Comparison of ENCODE assay signal across 32 cellular contexts in the genomic region with DNA sequence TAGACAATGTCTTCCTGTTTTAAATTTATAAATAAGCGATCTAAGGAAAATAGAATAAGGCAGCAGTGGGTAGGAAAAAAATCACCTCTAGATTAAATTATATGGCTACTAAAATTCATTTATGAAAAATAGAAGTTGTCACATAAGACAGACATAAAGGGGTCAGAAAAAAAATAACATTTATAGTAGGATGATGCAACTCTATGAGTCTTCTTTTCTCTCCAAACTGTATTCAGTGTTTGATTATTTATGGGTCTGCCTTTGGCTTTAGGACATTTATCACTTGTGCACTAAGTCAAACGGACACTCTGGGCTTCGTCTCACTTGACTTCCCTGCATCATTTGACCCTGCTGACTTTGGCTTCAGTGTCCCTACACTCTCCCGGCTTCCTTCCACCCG.
"Had no signal": no experiment of that assay in that cellular context is flagged by ENCODE, and none has a peak within 500 bp of the region (broad histone marks: within the 10 kb centered on the region; RNA-seq: fewer than 3 reads in every experiment).

No MANE protein-coding gene starts in this region.

- H3K4me1 Mint-ChIP-seq: activated B cell treated with CpG ODN at 0.5 μM for 24 hours; activated naive CD4-positive, alpha-beta T cell treated with anti-CD3 and anti-CD28 coated beads, Interleukin-2, amount 10 ng/mL, durations not matched to agents 7 days and 5 days; activated naive CD8-positive, alpha-beta T cell treated with anti-CD3 and anti-CD28 coated beads, Interleukin-2, amount 10 ng/mL, durations not matched to agents 7 days and 5 days; brain had no signal

- FAIRE-seq: endometrium, endothelial cell of umbilical vein, frontal cortex had no signal

- H3K4me3 ChIP-seq: ascending aorta, breast epithelium, cardiac muscle cell, colonic mucosa, esophagus squamous epithelium had no signal

- H3K27ac ChIP-seq: ascending aorta, breast epithelium, cardiac muscle cell, colonic mucosa, epithelial cell of prostate, esophagus squamous epithelium, WERI-Rb-1 had no signal

- H3K36me3 ChIP-seq: ascending aorta, breast epithelium, cardiac muscle cell, colonic mucosa, esophagus squamous epithelium, WERI-Rb-1 had no signal

- H3K4me1 ChIP-seq: ascending aorta, breast epithelium, colonic mucosa, esophagus squamous epithelium had no signal

- H3K27me3 ChIP-seq: ascending aorta, breast epithelium, cardiac muscle cell, colonic mucosa, esophagus squamous epithelium had no signal

- H3K4me3 Mint-ChIP-seq: activated B cell treated with CpG ODN at 0.5 μM for 24 hours; activated CD8-positive, alpha-beta T cell treated with anti-CD3 and anti-CD28 coated beads for 36 hours; activated naive CD4-positive, alpha-beta T cell treated with anti-CD3 and anti-CD28 coated beads, Interleukin-2, amount 10 ng/mL, durations not matched to agents 7 days and 5 days; activated naive CD8-positive, alpha-beta T cell treated with anti-CD3 and anti-CD28 coated beads, Interleukin-2, amount 10 ng/mL, durations not matched to agents 7 days and 5 days; activated T-cell treated with anti-CD3 and anti-CD28 coated beads, Interleukin-2, amount 50 U/mL, for 4 hours; brain; T-helper 17 cell; T-helper 2 cell treated with Interferon-gamma antibody and Interleukin-4, amounts not matched to agents 5 μg/mL and 100 μg/mL, for 36 hours had no signal

- DNase-seq: activated B cell treated with CpG ODN at 0.5 μM for 24 hours; activated CD4-positive, alpha-beta T cell treated with anti-CD3 and anti-CD28 coated beads for 48 hours; activated CD4-positive, alpha-beta T cell treated with anti-CD3 and anti-CD28 coated beads, Interleukin-2, amount 50 U/mL, for 1 hour; activated CD4-positive, alpha-beta T cell treated with anti-CD3 and anti-CD28 coated beads, Interleukin-2, amount 50 U/mL, for 48 hours; activated CD8-positive, alpha-beta memory T cell treated with anti-CD3 and anti-CD28 coated beads for 24 hours; activated CD8-positive, alpha-beta T cell treated with anti-CD3 and anti-CD28 coated beads for 36 hours; activated effector memory CD4-positive, alpha-beta T cell treated with anti-CD3 and anti-CD28 coated beads, Interleukin-2, amount 50 U/mL, for 16 hours; activated naive CD4-positive, alpha-beta T cell; activated naive CD4-positive, alpha-beta T cell treated with anti-CD3 and anti-CD28 coated beads, Interleukin-2, amount 10 ng/mL, durations not matched to agents 7 days and 5 days; activated naive CD8-positive, alpha-beta T cell treated with anti-CD3 and anti-CD28 coated beads, Interleukin-2, amount 10 ng/mL, durations not matched to agents 7 days and 5 days; activated T-cell treated with anti-CD3 and anti-CD28 coated beads, Interleukin-2, amount 50 U/mL, for 4 hours; central memory CD4-positive, alpha-beta T cell; cerebellar nuclear complex; colonic mucosa; effector CD8-positive, alpha-beta T cell; esophagus squamous epithelium; T-helper 1 cell; T-helper 17 cell; T1000; WERI-Rb-1 had no signal

- ATAC-seq: activated CD4-positive, CD25-positive, alpha-beta regulatory T cell treated with anti-CD3 and anti-CD28 coated beads, Interleukin-2, amount 50 U/mL, for 24 hours; activated CD8-positive, alpha-beta T cell treated with anti-CD3 and anti-CD28 coated beads for 36 hours; activated naive CD4-positive, alpha-beta T cell treated with anti-CD3 and anti-CD28 coated beads, Interleukin-2, amount 50 U/mL, for 72 hours; activated T-cell treated with anti-CD3 and anti-CD28 coated beads, Interleukin-2, amount 50 U/mL, for 4 hours; T-helper 17 cell had no signal

- H3K9me3 Mint-ChIP-seq: activated B cell treated with CpG ODN at 0.5 μM for 24 hours; activated CD8-positive, alpha-beta T cell treated with anti-CD3 and anti-CD28 coated beads for 36 hours; activated naive CD4-positive, alpha-beta T cell treated with anti-CD3 and anti-CD28 coated beads, Interleukin-2, amount 10 ng/mL, durations not matched to agents 7 days and 5 days; activated naive CD4-positive, alpha-beta T cell treated with anti-CD3 and anti-CD28 coated beads, Interleukin-2, amount 50 U/mL, for 72 hours; activated naive CD8-positive, alpha-beta T cell treated with anti-CD3 and anti-CD28 coated beads, Interleukin-2, amount 10 ng/mL, durations not matched to agents 7 days and 5 days; activated T-cell treated with anti-CD3 and anti-CD28 coated beads, Interleukin-2, amount 50 U/mL, for 4 hours; activated T-helper 2 cell treated with anti-CD3 and anti-CD28 coated beads, Interferon-gamma antibody, Interleukin-2, Interleukin-4, amounts not matched to agents 10 μg/mL and 5 μg/mL and 100 μg/mL, durations not matched to agents 14 hours and 24 hours and 36 hours; brain; T-helper 2 cell treated with Interferon-gamma antibody and Interleukin-4, amounts not matched to agents 5 μg/mL and 100 μg/mL, for 36 hours had no signal

- H3K9me3 ChIP-seq: ascending aorta, breast epithelium, colonic mucosa, esophagus squamous epithelium had no signal

- H3K36me3 Mint-ChIP-seq: activated naive CD4-positive, alpha-beta T cell treated with anti-CD3 and anti-CD28 coated beads, Interleukin-2, amount 10 ng/mL, durations not matched to agents 7 days and 5 days; activated naive CD4-positive, alpha-beta T cell treated with anti-CD3 and anti-CD28 coated beads, Interleukin-2, amount 50 U/mL, for 72 hours; activated naive CD8-positive, alpha-beta T cell treated with anti-CD3 and anti-CD28 coated beads, Interleukin-2, amount 10 ng/mL, durations not matched to agents 7 days and 5 days; brain had no signal

- H3K27ac Mint-ChIP-seq: activated B cell treated with CpG ODN at 0.5 μM for 24 hours; activated CD8-positive, alpha-beta T cell treated with anti-CD3 and anti-CD28 coated beads for 36 hours; activated naive CD4-positive, alpha-beta T cell treated with anti-CD3 and anti-CD28 coated beads, Interleukin-2, amount 10 ng/mL, durations not matched to agents 7 days and 5 days; activated naive CD4-positive, alpha-beta T cell treated with anti-CD3 and anti-CD28 coated beads, Interleukin-2, amount 50 U/mL, for 72 hours; activated naive CD8-positive, alpha-beta T cell treated with anti-CD3 and anti-CD28 coated beads, Interleukin-2, amount 10 ng/mL, durations not matched to agents 7 days and 5 days; activated T-helper 2 cell treated with anti-CD3 and anti-CD28 coated beads, Interferon-gamma antibody, Interleukin-2, Interleukin-4, amounts not matched to agents 10 μg/mL and 5 μg/mL and 100 μg/mL, durations not matched to agents 14 hours and 24 hours and 36 hours; brain; T-helper 17 cell; T-helper 2 cell treated with Interferon-gamma antibody and Interleukin-4, amounts not matched to agents 5 μg/mL and 100 μg/mL, for 36 hours had no signal

- H3K27me3 Mint-ChIP-seq: activated B cell treated with CpG ODN at 0.5 μM for 24 hours, brain had no signal
